Comparison of ENCODE assay signal across 9 cellular contexts in genomic region chr12:118358008-118358359, GRCh38. TPM values are rescaled to one million over a fixed set of nuclear protein-coding genes. Genes with fewer than 3 reads are reported as not detected.
A peak's percentile ranks its signal among the peaks of the same experiment; 100 is the strongest.
DNase-seq lines count a peak whose midpoint lies in the region; ATAC-seq and TF ChIP-seq lines count a peak whose summit lies in the region.
"Had no signal": no experiment of that assay in that cellular context is flagged by ENCODE, and none has a peak within 500 bp of the region (broad histone marks: within the 10 kb centered on the region; RNA-seq: fewer than 3 reads in every experiment).

No MANE protein-coding gene starts in this region.

- H3K27ac ChIP-seq in A673 (ENCODE audit: low read depth, low read length, poor library complexity, severe bottlenecking) = peak overlapping the region; percentile 55
- peak overlapping the region; percentile 3 to 75 (median 19) for H3K27ac ChIP-seq in right lobe of liver
- peak overlapping the region in 2 of 4 donors; percentile 26 to 60 for H3K27ac ChIP-seq in tibial nerve

- H3K4me1 Mint-ChIP-seq in activated T-helper 2 cell treated with anti-CD3 and anti-CD28 coated beads, Interferon-gamma antibody, Interleukin-2, Interleukin-4, amounts not matched to agents 10 μg/mL and 5 μg/mL and 100 μg/mL, durations not matched to agents 14 hours and 24 hours and 36 hours (ENCODE audit: low read depth) = peaks cover 43% of the 10 kb centered on the region

- ATAC-seq in right lobe of liver = no peak
- ATAC-seq in HG03571 (IDR thresholded peaks at IDR 0.05; ENCODE audit: unreplicated experiment) = no peak
- ATAC-seq in GM18858 (IDR thresholded peaks at IDR 0.05; ENCODE audit: unreplicated experiment) = no peak

- H3K4me3 Mint-ChIP-seq in activated T-helper 2 cell treated with anti-CD3 and anti-CD28 coated beads, Interferon-gamma antibody, Interleukin-2, Interleukin-4, amounts not matched to agents 10 μg/mL and 5 μg/mL and 100 μg/mL, durations not matched to agents 14 hours and 24 hours and 36 hours (ENCODE audit: low read depth) = peak overlapping the region; percentile 92

- peaks cover 11% of the 10 kb centered on the region for H3K9me3 Mint-ChIP-seq in activated T-helper 2 cell treated with anti-CD3 and anti-CD28 coated beads, Interferon-gamma antibody, Interleukin-2, Interleukin-4, amounts not matched to agents 10 μg/mL and 5 μg/mL and 100 μg/mL, durations not matched to agents 14 hours and 24 hours and 36 hours

- no peak for TF ChIP-seq POLR2A in right lobe of liver (IDR thresholded peaks at IDR 0.05)
- TF ChIP-seq POLR2A in tibial nerve (IDR thresholded peaks at IDR 0.05) = no peak

- CTCF ChIA-PET in A673 (lab: Charles Lee) = interaction anchor here (0.7 to 2.1 kb wide), 2 partner anchors 18 to 1161 kb away, joined by 3 to 4 read pairs; partner anchors contain the start of gene SUDS3

- H3K36me3 Mint-ChIP-seq in activated T-helper 2 cell treated with anti-CD3 and anti-CD28 coated beads, Interferon-gamma antibody, Interleukin-2, Interleukin-4, amounts not matched to agents 10 μg/mL and 5 μg/mL and 100 μg/mL, durations not matched to agents 14 hours and 24 hours and 36 hours (ENCODE audit: low read depth) = peaks cover 28% of the 10 kb centered on the region

- H3K27ac Mint-ChIP-seq in activated T-helper 2 cell treated with anti-CD3 and anti-CD28 coated beads, Interferon-gamma antibody, Interleukin-2, Interleukin-4, amounts not matched to agents 10 μg/mL and 5 μg/mL and 100 μg/mL, durations not matched to agents 14 hours and 24 hours and 36 hours = peak overlapping the region; percentile 92

- no peak for TF ChIP-seq CTCF in A673 (conservative IDR thresholded peaks at IDR 0.05; ENCODE audit: low read depth, low read length)
- TF ChIP-seq CTCF in right lobe of liver (IDR thresholded peaks at IDR 0.05) = no peak
- TF ChIP-seq CTCF in tibial nerve (IDR thresholded peaks at IDR 0.05) = no peak

- peaks cover 10% of the 10 kb centered on the region for H3K36me3 ChIP-seq in A673 (ENCODE audit: insufficient read depth, low read length, poor library complexity, severe bottlenecking)
- no peaks in the 10 kb centered on the region for H3K36me3 ChIP-seq in right lobe of liver
- H3K36me3 ChIP-seq in tibial nerve = peaks cover 0 to 5% (median 0%) of the 10 kb centered on the region in 3 donors

- no peak for TF ChIP-seq EP300 in tibial nerve (IDR thresholded peaks at IDR 0.05)

- intact Hi-C loops in A673 (cut with micrococcal nuclease; ENCODE audit: unreplicated experiment) (no loop called here), right lobe of liver (cut with DNase I) (no loop called here)
- intact Hi-C loops in activated T-helper 2 cell treated with anti-CD3 and anti-CD28 coated beads, Interferon-gamma antibody, Interleukin-2, Interleukin-4, amounts not matched to agents 10 μg/mL and 5 μg/mL and 100 μg/mL, durations not matched to agents 14 hours and 24 hours and 36 hours (cut with micrococcal nuclease) = loop anchor here (5.0 kb wide), 2 partner anchors 191 to 296 kb away; partner anchors contain the start of gene WSB2

- peak overlapping the region; percentile 39 for H3K4me3 ChIP-seq in A673 (ENCODE audit: low read depth, low read length, poor library complexity, severe bottlenecking)
- H3K4me3 ChIP-seq in GM08714 (ENCODE audit: low read length) = peak overlapping the region; percentile 36; the same call in 1 of the 2 replicates
- H3K4me3 ChIP-seq in right lobe of liver = no peak overlapping the region
- no peak overlapping the region for H3K4me3 ChIP-seq in tibial nerve

- no peaks in the 10 kb centered on the region for H3K27me3 Mint-ChIP-seq in activated T-helper 2 cell treated with anti-CD3 and anti-CD28 coated beads, Interferon-gamma antibody, Interleukin-2, Interleukin-4, amounts not matched to agents 10 μg/mL and 5 μg/mL and 100 μg/mL, durations not matched to agents 14 hours and 24 hours and 36 hours (ENCODE audit: low read depth)

- no peak for DNase-seq in A673 (ENCODE audit: low spot score)
- no peak for DNase-seq in activated T-helper 2 cell treated with anti-CD3 and anti-CD28 coated beads, Interferon-gamma antibody, Interleukin-2, Interleukin-4, amounts not matched to agents 10 μg/mL and 5 μg/mL and 100 μg/mL, durations not matched to agents 14 hours and 24 hours and 36 hours (ENCODE audit: low spot score)
- DNase-seq in right lobe of liver = no peak
- DNase-seq in NCI-H748 (lab: John Stamatoyannopoulos, UW; ENCODE audit: unreplicated experiment) = no peak
- no peak for DNase-seq in tibial nerve (ENCODE audit: low spot score in 2 of 2)
- DNase-seq: NCI-H524 had no signal

- H3K4me1 ChIP-seq in A673 (ENCODE audit: insufficient read depth, low read length, poor library complexity, severe bottlenecking) (peaks cover 26% of the 10 kb centered on the region), right lobe of liver (peaks cover 0 to 26% (median 5%) of the 10 kb centered on the region in 4 donors), tibial nerve (peaks cover 0 to 32% (median 15%) of the 10 kb centered on the region in 4 donors)

- no TSS peak for BruUV-seq in A673 (replicated peaks; lab: Mats Ljungman, UMichigan)

- 31% methylated on average over 1 of the region's 1 CpG for WGBS in right lobe of liver (ENCODE audit: insufficient coverage, low coverage, low lambda C conversion rate, missing lambda C conversion rate)
- 93 to 94% methylated on average over 1 of the region's 1 CpG for WGBS in tibial nerve, 2 donors

- H3K9me3 ChIP-seq in A673 (ENCODE audit: low read depth, low read length, poor library complexity, severe bottlenecking) = peaks cover 14% of the 10 kb centered on the region
- no peaks in the 10 kb centered on the region for H3K9me3 ChIP-seq in right lobe of liver
- no peaks in the 10 kb centered on the region for H3K9me3 ChIP-seq in tibial nerve

- H3K27me3 ChIP-seq in A673 (replicated peaks; ENCODE audit: insufficient read depth, low read depth, low read length, poor library complexity) = no peaks in the 10 kb centered on the region
- H3K27me3 ChIP-seq in right lobe of liver = no peaks in the 10 kb centered on the region
- H3K27me3 ChIP-seq in tibial nerve = no peaks in the 10 kb centered on the region

- POLR2A ChIA-PET in A673 (lab: Charles Lee; ENCODE audit: low non-redundant PET) = no interaction called here

RNA-seq across cellular contexts. Expression of gene TAOK3, which starts 14.7 kb away (rescaled TPM):
- total RNA-seq in A673 (2021) = 46.6 and 48.9 TPM in 2 replicates
- 52.4 and 57.0 TPM in 2 replicates for total RNA-seq in activated T-helper 2 cell treated with anti-CD3 and anti-CD28 coated beads, Interferon-gamma antibody, Interleukin-2, Interleukin-4, amounts not matched to agents 10 μg/mL and 5 μg/mL and 100 μg/mL, durations not matched to agents 14 hours and 24 hours and 36 hours
- total RNA-seq in right lobe of liver = 10 to 100 TPM; 12.2 to 21.9 (median 17.7) TPM
- total RNA-seq in tibial nerve = 10 to 100 TPM; 43.7 to 99.0 (median 59.6) TPM

RNA-seq across cellular contexts. Expression of gene SUDS3, which starts 18.4 kb away (rescaled TPM):
- total RNA-seq in A673 (2021) (47.8 and 50.0 TPM in 2 replicates), right lobe of liver (10 to 100 TPM in 5 of 6 experiments, 1 to 10 TPM in 1; 9.7 to 15.9 (median 13.6) TPM), tibial nerve (10 to 100 TPM; 33.9 to 92.0 (median 58.3) TPM)
- total RNA-seq in activated T-helper 2 cell treated with anti-CD3 and anti-CD28 coated beads, Interferon-gamma antibody, Interleukin-2, Interleukin-4, amounts not matched to agents 10 μg/mL and 5 μg/mL and 100 μg/mL, durations not matched to agents 14 hours and 24 hours and 36 hours = 23.5 and 23.7 TPM in 2 replicates

Comparison
In these comparisons a context has a peak if more than half of its experiments do, and no peak if none do; other contexts are left out.
1. H3K4me3 ChIP-seq: peak in A673 (single experiment) and GM08714 (single experiment); none in right lobe of liver (0 of 3) and tibial nerve (0 of 4).